ENCODE assay signal across 20 cellular contexts in the genomic region with DNA sequence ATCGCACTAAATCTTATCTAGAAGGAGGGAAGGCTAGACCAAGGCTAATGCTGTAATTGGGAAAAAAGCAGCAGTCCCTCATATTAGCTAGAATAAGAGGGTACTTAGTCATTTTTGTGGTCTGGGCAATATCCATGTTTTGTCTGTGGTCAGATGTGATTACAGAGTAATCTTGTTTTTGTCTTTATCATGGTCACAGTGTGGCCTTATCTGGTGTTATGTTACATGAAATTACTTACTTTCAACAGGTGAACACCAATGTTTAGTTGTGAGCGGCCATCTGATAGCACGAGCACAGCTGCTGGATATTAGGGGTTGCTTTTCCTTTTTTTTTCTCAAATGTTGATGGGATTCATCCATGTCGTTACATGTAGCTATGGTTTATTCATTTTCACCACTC. TPM values are rescaled to one million over a fixed set of nuclear protein-coding genes. Genes with fewer than 3 reads are reported as not detected.
A peak's percentile ranks its signal among the peaks of the same experiment; 100 is the strongest.
DNase-seq lines count a peak whose midpoint lies in the region; ATAC-seq and TF ChIP-seq lines count a peak whose summit lies in the region.
"Had no signal": no experiment of that assay in that cellular context is flagged by ENCODE, and none has a peak within 500 bp of the region (broad histone marks: within the 10 kb centered on the region; RNA-seq: fewer than 3 reads in every experiment).

No MANE protein-coding gene starts in this region.

- H3K9me3 ChIP-seq in Loucy (ENCODE audit: insufficient read depth, low read depth, low read length) (no peaks in the 10 kb centered on the region), SK-N-SH (no peaks in the 10 kb centered on the region)
- H3K9me3 ChIP-seq: BLaER1, HAP-1 had no signal

- H3K9me2 ChIP-seq in Loucy (replicated peaks; ENCODE audit: low read depth, low read length) (no peaks in the 10 kb centered on the region), SK-N-SH (no peaks in the 10 kb centered on the region)

- TF ChIP-seq EP300 in SK-N-SH (IDR thresholded peaks at IDR 0.05; ENCODE audit: borderline replicate concordance in 1 of 2, low read depth in 1 of 2, low read length in 1 of 2), result no peak

- CTCF ChIA-PET in SK-N-SH (lab: Yijun Ruan, JAX), result interaction anchor here (0.7 to 1.4 kb wide), 4 partner anchors 8 to 302 kb away, joined by 3 to 5 read pairs (median 4); no protein-coding TSS in a partner anchor

- peak overlapping the region; percentile 32 for H3K4me2 ChIP-seq in Loucy (ENCODE audit: low read depth, low read length, poor library complexity, severe bottlenecking)
- no peak overlapping the region for H3K4me2 ChIP-seq in SK-N-SH
- H3K4me2 ChIP-seq: BLaER1 had no signal

- H4K20me1 ChIP-seq in Loucy (ENCODE audit: insufficient read depth, low read length, poor library complexity, severe bottlenecking) (no peaks in the 10 kb centered on the region), SK-N-SH (ENCODE audit: insufficient read depth) (no peaks in the 10 kb centered on the region)
- H4K20me1 ChIP-seq: BLaER1 had no signal

- no peak overlapping the region for H3K9ac ChIP-seq in Loucy (ENCODE audit: low read depth, low read length, poor library complexity, severe bottlenecking)
- no peak overlapping the region for H3K9ac ChIP-seq in SK-N-SH
- H3K9ac ChIP-seq: BLaER1 had no signal

- TF ChIP-seq RAD21 in SK-N-SH (IDR thresholded peaks at IDR 0.05; ENCODE audit: low read length), result no peak

- H3K4me3 ChIP-seq in Loucy (ENCODE audit: low read length, poor library complexity, severe bottlenecking) (no peak overlapping the region), SK-N-SH (ENCODE audit: low read depth in 2 of 2, low read length in 1 of 2) (no peak overlapping the region)
- H3K4me3 ChIP-seq: BLaER1, HAP-1 had no signal

- peak; percentile 21 for DNase-seq in NCI-H82 (lab: John Stamatoyannopoulos, UW)
- DNase-seq in NCI-H82 treated with DMSO at 0.1 percent for 48 hours (lab: John Stamatoyannopoulos, UW; ENCODE audit: unreplicated experiment), result no peak
- DNase-seq in SK-N-SH, result no peak
- DNase-seq in myocyte (ENCODE audit: low read depth), result peak; percentile 45
- no peak for DNase-seq in NCI-H2029 (lab: John Stamatoyannopoulos, UW)
- DNase-seq: CD4-positive, CD25-positive, alpha-beta regulatory T cell; GOT3; Karpas-422; NCI-H1048; NCI-H1417; NCI-H187; NCI-H446; NCI-H524 treated with DMSO at 0.1 percent for 48 hours; PC-3 had no signal

- H2AFZ ChIP-seq in Loucy (ENCODE audit: low read length) (no peak overlapping the region; the same call in 1 of the 2 replicates), SK-N-SH (ENCODE audit: low read depth) (no peak overlapping the region)

- no peak for TF ChIP-seq CTCF in Loucy (conservative IDR thresholded peaks at IDR 0.05; ENCODE audit: low read length)
- no peak for TF ChIP-seq CTCF in SK-N-SH (IDR thresholded peaks at IDR 0.05)

- no peak for ATAC-seq in HG02642 (IDR thresholded peaks at IDR 0.05; ENCODE audit: poor library complexity, unreplicated experiment)
- no peak for ATAC-seq in HG03442 (IDR thresholded peaks at IDR 0.05; ENCODE audit: unreplicated experiment)
- ATAC-seq: PC-3 had no signal

- H3K27me3 ChIP-seq in Loucy (ENCODE audit: insufficient read depth, low read length, poor library complexity, severe bottlenecking) (no peaks in the 10 kb centered on the region), SK-N-SH (ENCODE audit: insufficient read depth) (no peaks in the 10 kb centered on the region)
- H3K27me3 ChIP-seq: BLaER1 had no signal

- no peaks in the 10 kb centered on the region for H3K79me2 ChIP-seq in Loucy (ENCODE audit: insufficient read depth, low read length)
- no peaks in the 10 kb centered on the region for H3K79me2 ChIP-seq in SK-N-SH (ENCODE audit: insufficient read depth)

- H3K36me3 ChIP-seq in Loucy (ENCODE audit: insufficient read depth, low read length), result no peaks in the 10 kb centered on the region
- no peaks in the 10 kb centered on the region for H3K36me3 ChIP-seq in SK-N-SH (replicated peaks in 1 of 2; ENCODE audit: control insufficient read depth in 1 of 2, insufficient read depth in 2 of 2, low read length in 1 of 2)
- H3K36me3 ChIP-seq: BLaER1, HAP-1 had no signal

- H3K27ac ChIP-seq in SK-N-SH (ENCODE audit: low read depth in 2 of 2, low read length in 1 of 2), result no peak overlapping the region
- H3K27ac ChIP-seq: BLaER1, HL-60 had no signal

- H3F3A ChIP-seq in Loucy (ENCODE audit: low read depth) (no peaks in the 10 kb centered on the region), SK-N-SH (replicated peaks; ENCODE audit: insufficient read depth) (no peaks in the 10 kb centered on the region)

- POLR2A ChIA-PET in SK-N-SH (lab: Yijun Ruan, JAX), result no interaction called here

- H3K4me1 ChIP-seq in Loucy (ENCODE audit: insufficient read depth, low read length, poor library complexity, severe bottlenecking) (peaks cover 23% of the 10 kb centered on the region), SK-N-SH (ENCODE audit: control insufficient read depth in 1 of 2, insufficient read depth in 2 of 2, low read depth in 1 of 2, low read length in 1 of 2) (no peaks in the 10 kb centered on the region)
- H3K4me1 ChIP-seq: HAP-1 had no signal

- 80% methylated on average over 4 of the region's 4 CpGs for WGBS in SK-N-SH (ENCODE audit: low lambda C conversion rate)

TF ChIP-seq in SK-N-SH, 30 proteins besides CTCF, POLR2A, EP300 and RAD21:
- TF ChIP-seq MXI1 (IDR thresholded peaks at IDR 0.05; ENCODE audit: low read depth, low read length) (no peak), GATA2 (CRISPR knock-in tag; IDR thresholded peaks at IDR 0.05) (peak; percentile 81)

RNA-seq across cellular contexts. Expression of a gene that starts 23.7 kb away (rescaled TPM):
- polyA plus RNA-seq in SK-N-SH (2012; rRNA removed), result 1.9 and 2.1 TPM in 2 replicates
- 2.6 and 2.9 TPM in 2 replicates for polyA plus RNA-seq in SK-N-SH (2012; cell fraction: cytosol; rRNA removed)
- polyA plus RNA-seq in SK-N-SH (2012; cell fraction: nucleus; rRNA removed), result 1.7 and 1.8 TPM in 2 replicates
- 6.7 and 8.5 TPM in 2 replicates for total RNA-seq in myocyte
- polyA plus RNA-seq in myocyte (2012), result 4.7 TPM

Comparison
In these comparisons a context has a peak if more than half of its experiments do, and no peak if none do; other contexts are left out.
1. DNase-seq: peak in NCI-H82 (single experiment) and myocyte (single experiment); none in NCI-H82 treated with DMSO at 0.1 percent for 48 hours (single experiment), SK-N-SH (single experiment) and NCI-H2029 (single experiment).